ENCODE assay signal across 8 cellular contexts in the genomic region with DNA sequence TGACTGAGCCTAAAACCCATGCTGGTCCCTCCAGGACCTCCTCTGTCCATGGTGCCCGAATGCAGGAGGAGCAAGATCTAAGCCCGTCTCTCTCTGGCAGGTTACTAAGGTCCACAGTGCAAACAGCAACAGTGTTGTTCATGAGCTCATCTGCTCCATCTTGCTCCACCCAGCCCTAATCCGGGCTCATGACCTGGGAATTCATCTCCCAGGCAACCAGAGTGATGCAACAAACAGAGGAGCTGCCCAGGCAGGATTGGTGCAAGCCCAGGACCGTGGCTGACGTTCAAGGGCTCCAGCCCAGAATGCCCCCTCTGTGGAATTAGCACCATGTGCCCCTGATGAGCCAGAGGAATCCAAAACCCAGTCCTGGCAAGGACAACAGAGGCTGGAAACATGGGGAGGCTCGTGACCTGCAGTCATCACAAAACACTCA. TPM values are rescaled to one million over a fixed set of nuclear protein-coding genes. Genes with fewer than 3 reads are reported as not detected.
DNase-seq lines count a peak whose midpoint lies in the region; ATAC-seq, FAIRE-seq and TF ChIP-seq lines count a peak whose summit lies in the region.

No MANE protein-coding gene starts in this region.

- intact Hi-C loops in vagina (cut with DNase I) = no loop called here

- H3K4me1 Mint-ChIP-seq in HFFc6 (ENCODE audit: low read depth) = no peaks in the 10 kb centered on the region
- no peaks in the 10 kb centered on the region for H3K4me1 Mint-ChIP-seq in astrocyte (ENCODE audit: low read depth, unreplicated experiment)

- 10% methylated on average over 5 of the region's 6 CpGs for WGBS in suprapubic skin

- H3K4me3 ChIP-seq in astrocyte (ENCODE audit: insufficient read depth, low read depth, low read length) = no peak overlapping the region
- H3K4me3 ChIP-seq in suprapubic skin = no peak overlapping the region
- no peak overlapping the region for H3K4me3 ChIP-seq in vagina

- TF ChIP-seq CTCF in HFFc6 (IDR thresholded peaks at IDR 0.05) (no peak), astrocyte (IDR thresholded peaks at IDR 0.05; ENCODE audit: insufficient read depth, low read depth, low read length) (no peak), suprapubic skin (IDR thresholded peaks at IDR 0.05) (no peak), vagina (IDR thresholded peaks at IDR 0.05) (no peak)

- no peaks in the 10 kb centered on the region for H3K79me2 ChIP-seq in astrocyte (ENCODE audit: insufficient read depth, low read length)

- ATAC-seq in HG03108 (IDR thresholded peaks at IDR 0.05; ENCODE audit: unreplicated experiment) = no peak

- no peak overlapping the region for H3K4me2 ChIP-seq in astrocyte (ENCODE audit: low read length)

- H3K36me3 ChIP-seq in astrocyte (ENCODE audit: insufficient read depth, low read length) = no peaks in the 10 kb centered on the region
- no peaks in the 10 kb centered on the region for H3K36me3 ChIP-seq in suprapubic skin
- no peaks in the 10 kb centered on the region for H3K36me3 ChIP-seq in vagina

- H3K27ac Mint-ChIP-seq in HFFc6 = no peak overlapping the region
- H3K27ac Mint-ChIP-seq in astrocyte (ENCODE audit: unreplicated experiment) = peak overlapping the region; percentile 9

- peak; percentile 73 for TF ChIP-seq EP300 in suprapubic skin (IDR thresholded peaks at IDR 0.05)

- H3K27me3 Mint-ChIP-seq in HFFc6 (ENCODE audit: insufficient read depth) = peaks cover 6% of the 10 kb centered on the region
- H3K27me3 Mint-ChIP-seq in astrocyte (ENCODE audit: low read depth, unreplicated experiment) = peaks cover 21% of the 10 kb centered on the region

- H3K36me3 Mint-ChIP-seq in HFFc6 (ENCODE audit: low read depth) (no peaks in the 10 kb centered on the region), astrocyte (ENCODE audit: low read depth, unreplicated experiment) (no peaks in the 10 kb centered on the region)

- TF ChIP-seq POLR2A in suprapubic skin (IDR thresholded peaks at IDR 0.05) = no peak
- no peak for TF ChIP-seq POLR2A in vagina (IDR thresholded peaks at IDR 0.05)

- H4K20me1 ChIP-seq in astrocyte (ENCODE audit: insufficient read depth, low read length) = no peaks in the 10 kb centered on the region

- H3K27me3 ChIP-seq in astrocyte (ENCODE audit: insufficient read depth, low read length) = no peaks in the 10 kb centered on the region
- H3K27me3 ChIP-seq in suprapubic skin = no peaks in the 10 kb centered on the region
- no peaks in the 10 kb centered on the region for H3K27me3 ChIP-seq in vagina

- H3K4me3 Mint-ChIP-seq in HFFc6 (no peak overlapping the region), astrocyte (ENCODE audit: unreplicated experiment) (no peak overlapping the region)

- H3K4me1 ChIP-seq in astrocyte (ENCODE audit: insufficient read depth, low read length) (no peaks in the 10 kb centered on the region), suprapubic skin (peaks cover 20% of the 10 kb centered on the region), vagina (peaks cover 16% of the 10 kb centered on the region)

- no peak overlapping the region for H3K9ac ChIP-seq in astrocyte (ENCODE audit: low read length)

- no peak for FAIRE-seq in astrocyte (lab: Jason Lieb, UNC)

- H3K27ac ChIP-seq in astrocyte (ENCODE audit: low read depth, low read length) (no peak overlapping the region), suprapubic skin (peak overlapping the region; percentile 62), vagina (no peak overlapping the region)

- no peak overlapping the region for H2AFZ ChIP-seq in astrocyte (ENCODE audit: low read depth, low read length)

- peak; percentile 58 for DNase-seq in HFFc6
- no peak for DNase-seq in astrocyte (ENCODE audit: low read depth)
- DNase-seq in hypothalamus (lab: John Stamatoyannopoulos, UW) = peak in 42 of 51 donors; percentile 5 to 87 (median 54)
- DNase-seq in suprapubic skin (ENCODE audit: low spot score in 2 of 2) = peak; percentile 88 to 91
- no peak for DNase-seq in vagina (ENCODE audit: extremely low spot score in 2 of 2)
- no peak for DNase-seq in activated gamma-delta T cell (lab: John Stamatoyannopoulos, UW)
- no peak for DNase-seq in OCI-M2 (lab: John Stamatoyannopoulos, UW; ENCODE audit: unreplicated experiment)

- H3K9me3 ChIP-seq in astrocyte (ENCODE audit: insufficient read depth, low read depth, low read length) = no peaks in the 10 kb centered on the region
- H3K9me3 ChIP-seq in suprapubic skin = no peaks in the 10 kb centered on the region
- no peaks in the 10 kb centered on the region for H3K9me3 ChIP-seq in vagina

- H3K9me3 Mint-ChIP-seq in HFFc6 (no peaks in the 10 kb centered on the region), astrocyte (ENCODE audit: unreplicated experiment) (no peaks in the 10 kb centered on the region)

RNA-seq across cellular contexts. Expression of a gene that starts 29.9 kb away (rescaled TPM):
- 10 to 100 TPM; 18.9 to 40.1 (median 22.2) TPM for total RNA-seq in HFFc6 (2021; fragmentation: NEBNext Ultra II Directional; extraction: Animal tissue kit (Norgen Biotek cat#: 25700))
- 53.7 and 54.6 TPM in 2 replicates for total RNA-seq in astrocyte
- 100 to 1,000 TPM in 2 of 4 donors, 10 to 100 TPM in 2; 28.1 to 126 (median 73.1) TPM for total RNA-seq in suprapubic skin
- 58.4 TPM for total RNA-seq in vagina

Comparison
In these comparisons a context has a peak if more than half of its experiments do, and no peak if none do; other contexts are left out.
1. DNase-seq: peak in HFFc6 (single experiment), hypothalamus (42 of 51) and suprapubic skin (2 of 2); none in astrocyte (single experiment), vagina (0 of 2), activated gamma-delta T cell (single experiment) and OCI-M2 (single experiment).